8 cellular contexts compared by ENCODE assay signal in the genomic region with DNA sequence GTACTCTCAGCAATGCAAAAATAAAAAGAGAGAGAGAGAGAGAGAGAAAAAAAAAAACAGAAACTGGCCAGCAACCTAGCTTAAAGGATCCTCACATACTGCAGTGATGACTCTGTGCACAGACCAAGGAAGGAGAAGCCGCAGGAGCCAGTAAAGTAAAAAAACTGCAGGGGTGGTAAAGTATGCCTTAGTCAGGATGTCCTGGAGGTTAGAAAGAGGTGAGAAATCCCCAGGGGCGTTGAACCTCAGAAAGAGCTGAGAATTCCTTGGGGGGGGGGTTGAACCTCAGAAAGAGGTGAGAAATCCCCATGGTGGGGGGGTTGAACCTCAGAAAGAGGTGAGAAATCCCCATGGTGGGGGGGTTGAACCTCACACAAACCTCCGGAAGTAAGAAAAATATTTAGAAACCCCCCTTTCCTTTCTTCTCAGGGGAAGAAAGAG. TPM values are rescaled to one million over a fixed set of nuclear protein-coding genes. Genes with fewer than 3 reads are reported as not detected.
A peak's percentile ranks its signal among the peaks of the same experiment; 100 is the strongest.
DNase-seq lines count a peak whose midpoint lies in the region; ATAC-seq and TF ChIP-seq lines count a peak whose summit lies in the region.

No MANE protein-coding gene starts in this region.

- peak overlapping the region; percentile 82 for H3K4me3 Mint-ChIP-seq in CD8-positive, alpha-beta T cell
- peak overlapping the region; percentile 66 for H3K4me3 Mint-ChIP-seq in activated T-helper 2 cell treated with anti-CD3 and anti-CD28 coated beads, Interferon-gamma antibody, Interleukin-2, Interleukin-4, amounts not matched to agents 10 μg/mL and 5 μg/mL and 100 μg/mL, durations not matched to agents 14 hours and 24 hours and 36 hours (ENCODE audit: low read depth)

- peak overlapping the region; percentile 79 for H3K27ac Mint-ChIP-seq in CD8-positive, alpha-beta T cell
- H3K27ac Mint-ChIP-seq in activated T-helper 2 cell treated with anti-CD3 and anti-CD28 coated beads, Interferon-gamma antibody, Interleukin-2, Interleukin-4, amounts not matched to agents 10 μg/mL and 5 μg/mL and 100 μg/mL, durations not matched to agents 14 hours and 24 hours and 36 hours = peak overlapping the region; percentile 86

- DNase-seq in CD8-positive, alpha-beta T cell = peak in 6 of 7 experiments; percentile 1 to 43 (median 12)
- DNase-seq in activated T-helper 2 cell treated with anti-CD3 and anti-CD28 coated beads, Interferon-gamma antibody, Interleukin-2, Interleukin-4, amounts not matched to agents 10 μg/mL and 5 μg/mL and 100 μg/mL, durations not matched to agents 14 hours and 24 hours and 36 hours (ENCODE audit: low spot score) = no peak
- DNase-seq in kidney epithelial cell (ENCODE audit: low read depth) (no peak), RKO (ENCODE audit: low spot score) (no peak), testis (no peak), GM13977 (ENCODE audit: low spot score) (no peak), Karpas-422 (no peak)

- intact Hi-C loops in CD8-positive, alpha-beta T cell (cut with DNase I, micrococcal nuclease) = loop anchor here in 1 of 2 experiments (10.0 kb wide), 1 partner anchor 325 kb away; a partner anchor contains a TSS
- intact Hi-C loops in activated T-helper 2 cell treated with anti-CD3 and anti-CD28 coated beads, Interferon-gamma antibody, Interleukin-2, Interleukin-4, amounts not matched to agents 10 μg/mL and 5 μg/mL and 100 μg/mL, durations not matched to agents 14 hours and 24 hours and 36 hours (cut with micrococcal nuclease) = loop anchor here (10.0 kb wide), 1 partner anchor 75 kb away; no protein-coding TSS in a partner anchor
- intact Hi-C loops in testis (cut with DNase I; ENCODE audit: low total_unique reads) = no loop called here

- WGBS in testis, 2 donors = 11 to 25% methylated on average over 2 to 3 of the region's 3 CpGs

- CTCF ChIA-PET in CD8-positive, alpha-beta T cell (lab: Charles Lee) = no interaction called here

- TF ChIP-seq POLR2A in testis (IDR thresholded peaks at IDR 0.05) = no peak

- POLR2A ChIA-PET in CD8-positive, alpha-beta T cell (lab: Charles Lee) = no interaction called here

- H3K79me2 ChIP-seq in Karpas-422 (ENCODE audit: low read length) = no peaks in the 10 kb centered on the region

- in situ Hi-C loops in GM13977 (cut with MboI; ENCODE audit: low pct_unique_long_range_greater_than_20kb, low sequenced_read_pairs, unreplicated experiment) = no loop called here

- peaks cover 12% of the 10 kb centered on the region for H3K4me1 ChIP-seq in CD8-positive, alpha-beta T cell (ENCODE audit: insufficient read depth, low read length)
- H3K4me1 ChIP-seq in testis (no peaks in the 10 kb centered on the region), Karpas-422 (ENCODE audit: low read length) (no peaks in the 10 kb centered on the region)

- peak overlapping the region; percentile 37 for H3K4me3 ChIP-seq in CD8-positive, alpha-beta T cell (ENCODE audit: low read depth, low read length)
- H3K4me3 ChIP-seq in kidney epithelial cell (ENCODE audit: low read depth, low read length) (peak overlapping the region; percentile 19), testis (peak overlapping the region in 1 of 2 donors; percentile 9), Karpas-422 (ENCODE audit: low read length) (no peak overlapping the region)

- no peaks in the 10 kb centered on the region for H4K20me1 ChIP-seq in Karpas-422 (ENCODE audit: insufficient read depth, low read depth, low read length)

- no peaks in the 10 kb centered on the region for H3K9me3 ChIP-seq in CD8-positive, alpha-beta T cell (ENCODE audit: low read length)
- H3K9me3 ChIP-seq in testis = no peaks in the 10 kb centered on the region
- no peaks in the 10 kb centered on the region for H3K9me3 ChIP-seq in Karpas-422 (ENCODE audit: low read length)

- H3K4me2 ChIP-seq in Karpas-422 (ENCODE audit: low read depth, low read length, poor library complexity, severe bottlenecking) = no peak overlapping the region

- H3K27me3 Mint-ChIP-seq in CD8-positive, alpha-beta T cell (ENCODE audit: low read depth) = no peaks in the 10 kb centered on the region
- no peaks in the 10 kb centered on the region for H3K27me3 Mint-ChIP-seq in activated T-helper 2 cell treated with anti-CD3 and anti-CD28 coated beads, Interferon-gamma antibody, Interleukin-2, Interleukin-4, amounts not matched to agents 10 μg/mL and 5 μg/mL and 100 μg/mL, durations not matched to agents 14 hours and 24 hours and 36 hours (ENCODE audit: low read depth)

- H3K9me2 ChIP-seq in Karpas-422 (replicated peaks; ENCODE audit: insufficient read depth, low read length) = no peaks in the 10 kb centered on the region

- no peaks in the 10 kb centered on the region for H3K9me3 Mint-ChIP-seq in CD8-positive, alpha-beta T cell
- no peaks in the 10 kb centered on the region for H3K9me3 Mint-ChIP-seq in activated T-helper 2 cell treated with anti-CD3 and anti-CD28 coated beads, Interferon-gamma antibody, Interleukin-2, Interleukin-4, amounts not matched to agents 10 μg/mL and 5 μg/mL and 100 μg/mL, durations not matched to agents 14 hours and 24 hours and 36 hours

- ATAC-seq in CD8-positive, alpha-beta T cell = peak; percentile 68
- peak; percentile 56 for ATAC-seq in HG02571 (IDR thresholded peaks at IDR 0.05; ENCODE audit: unreplicated experiment)

- H3K4me1 Mint-ChIP-seq in CD8-positive, alpha-beta T cell (ENCODE audit: low read depth) = peaks cover 16% of the 10 kb centered on the region
- H3K4me1 Mint-ChIP-seq in activated T-helper 2 cell treated with anti-CD3 and anti-CD28 coated beads, Interferon-gamma antibody, Interleukin-2, Interleukin-4, amounts not matched to agents 10 μg/mL and 5 μg/mL and 100 μg/mL, durations not matched to agents 14 hours and 24 hours and 36 hours (ENCODE audit: low read depth) = peaks cover 27% of the 10 kb centered on the region

- TF ChIP-seq CTCF in CD8-positive, alpha-beta T cell (IDR thresholded peaks at IDR 0.05) = no peak
- TF ChIP-seq CTCF in kidney epithelial cell (IDR thresholded peaks at IDR 0.05; ENCODE audit: insufficient read depth, low read length, poor library complexity, severe bottlenecking) = no peak
- no peak for TF ChIP-seq CTCF in testis (IDR thresholded peaks at IDR 0.05)
- TF ChIP-seq CTCF in GM13977 (IDR thresholded peaks at IDR 0.05; ENCODE audit: extremely low read depth, insufficient read depth, missing control alignments) = no peak

- no peaks in the 10 kb centered on the region for H3K27me3 ChIP-seq in CD8-positive, alpha-beta T cell (ENCODE audit: insufficient read depth, low read length)
- H3K27me3 ChIP-seq in kidney epithelial cell (ENCODE audit: control insufficient read depth, insufficient read depth, low read length) = no peaks in the 10 kb centered on the region
- no peaks in the 10 kb centered on the region for H3K27me3 ChIP-seq in testis
- H3K27me3 ChIP-seq in Karpas-422 (ENCODE audit: low read length) = no peaks in the 10 kb centered on the region

- no peak overlapping the region for H3K9ac ChIP-seq in Karpas-422 (ENCODE audit: low read length)

- H3K36me3 Mint-ChIP-seq in CD8-positive, alpha-beta T cell = no peaks in the 10 kb centered on the region
- H3K36me3 Mint-ChIP-seq in activated T-helper 2 cell treated with anti-CD3 and anti-CD28 coated beads, Interferon-gamma antibody, Interleukin-2, Interleukin-4, amounts not matched to agents 10 μg/mL and 5 μg/mL and 100 μg/mL, durations not matched to agents 14 hours and 24 hours and 36 hours (ENCODE audit: low read depth) = no peaks in the 10 kb centered on the region

- peak overlapping the region; percentile 45 for H3K27ac ChIP-seq in CD8-positive, alpha-beta T cell (ENCODE audit: low read depth, low read length)
- no peak overlapping the region for H3K27ac ChIP-seq in testis
- no peak overlapping the region for H3K27ac ChIP-seq in Karpas-422 (ENCODE audit: low read length)

- no peaks in the 10 kb centered on the region for H3K36me3 ChIP-seq in CD8-positive, alpha-beta T cell (ENCODE audit: insufficient read depth, low read length)
- H3K36me3 ChIP-seq in kidney epithelial cell (ENCODE audit: control insufficient read depth, insufficient read depth, low read length) (no peaks in the 10 kb centered on the region), testis (ENCODE audit: low read depth, missing control alignments) (no peaks in the 10 kb centered on the region), Karpas-422 (ENCODE audit: insufficient read depth, low read length) (no peaks in the 10 kb centered on the region)

- no peak overlapping the region for H2AFZ ChIP-seq in Karpas-422 (ENCODE audit: low read length)

RNA-seq across cellular contexts. Expression of a gene that starts 48.0 kb away (rescaled TPM):
- total RNA-seq in CD8-positive, alpha-beta T cell = not detected
- total RNA-seq in activated T-helper 2 cell treated with anti-CD3 and anti-CD28 coated beads, Interferon-gamma antibody, Interleukin-2, Interleukin-4, amounts not matched to agents 10 μg/mL and 5 μg/mL and 100 μg/mL, durations not matched to agents 14 hours and 24 hours and 36 hours = not detected in 2 replicates
- total RNA-seq in kidney epithelial cell (not detected in 2 replicates), testis (not detected)
- 6.4 TPM for polyA plus RNA-seq in testis (ENCODE audit: insufficient read depth, low read depth, low replicate concordance)
- total RNA-seq in Karpas-422 (2014; rRNA removed; shearing (Covaris generic); ENCODE audit: low replicate concordance) = not detected in 2 replicates

RNA-seq across cellular contexts. Expression of a gene that starts 51.2 kb away (rescaled TPM):
- total RNA-seq in CD8-positive, alpha-beta T cell = not detected
- not detected in 2 replicates for total RNA-seq in activated T-helper 2 cell treated with anti-CD3 and anti-CD28 coated beads, Interferon-gamma antibody, Interleukin-2, Interleukin-4, amounts not matched to agents 10 μg/mL and 5 μg/mL and 100 μg/mL, durations not matched to agents 14 hours and 24 hours and 36 hours
- total RNA-seq in kidney epithelial cell = not detected in 2 replicates
- total RNA-seq in testis = 1 to 10 TPM; 1.1 to 2.0 TPM
- 2.9 TPM for polyA plus RNA-seq in testis (ENCODE audit: insufficient read depth, low read depth, low replicate concordance)
- not detected in 2 replicates for total RNA-seq in Karpas-422 (2014; rRNA removed; shearing (Covaris generic); ENCODE audit: low replicate concordance)

RNA-seq across cellular contexts. Expression of a gene that starts 55.9 kb away (rescaled TPM):
- under 1 TPM in 1 of 2 experiments, not detected in 1; 0.27 TPM for total RNA-seq in CD8-positive, alpha-beta T cell
- total RNA-seq in activated T-helper 2 cell treated with anti-CD3 and anti-CD28 coated beads, Interferon-gamma antibody, Interleukin-2, Interleukin-4, amounts not matched to agents 10 μg/mL and 5 μg/mL and 100 μg/mL, durations not matched to agents 14 hours and 24 hours and 36 hours = 0.57 and 1.2 TPM in 2 replicates
- total RNA-seq in kidney epithelial cell (0.25 and 0.34 TPM in 2 replicates), testis (1 to 10 TPM; 4.0 to 9.8 TPM)
- 1.3 TPM for polyA plus RNA-seq in testis (ENCODE audit: insufficient read depth, low read depth, low replicate concordance)
- total RNA-seq in Karpas-422 (2014; rRNA removed; shearing (Covaris generic); ENCODE audit: low replicate concordance) = 1.2 TPM in 1 of 2 replicates, not detected in the other

Comparison
In these comparisons a context has a peak if more than half of its experiments do, and no peak if none do; other contexts are left out.
1. DNase-seq: peak in CD8-positive, alpha-beta T cell (6 of 7); none in activated T-helper 2 cell treated with anti-CD3 and anti-CD28 coated beads, Interferon-gamma antibody, Interleukin-2, Interleukin-4, amounts not matched to agents 10 μg/mL and 5 μg/mL and 100 μg/mL, durations not matched to agents 14 hours and 24 hours and 36 hours (single experiment), kidney epithelial cell (single experiment), RKO (single experiment), testis (single experiment), GM13977 (single experiment) and Karpas-422 (single experiment).